In the genomic region with DNA sequence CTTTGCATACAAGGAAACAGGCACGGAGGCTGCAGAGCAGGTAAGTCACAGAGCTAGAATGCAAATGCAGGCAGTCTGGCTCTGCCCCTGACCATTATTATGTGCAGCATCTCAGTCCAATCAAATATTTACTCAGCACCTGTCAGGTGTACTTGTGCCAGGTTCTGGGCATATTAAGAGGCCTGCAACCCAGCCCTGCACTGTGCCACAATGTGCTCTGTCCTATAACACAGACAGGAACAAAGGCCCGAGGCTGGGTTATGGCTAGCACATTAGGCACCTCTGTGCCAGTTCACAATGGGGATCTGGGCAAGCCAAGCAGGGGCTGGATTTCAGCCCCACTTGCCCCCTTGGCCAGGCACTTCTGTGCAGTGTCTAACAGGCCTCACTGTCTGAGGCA, we compare ENCODE assay signal across 15 cellular contexts. TPM values are rescaled to one million over a fixed set of nuclear protein-coding genes. Genes with fewer than 3 reads are reported as not detected.
DNase-seq lines count a peak whose midpoint lies in the region; ATAC-seq, FAIRE-seq and TF ChIP-seq lines count a peak whose summit lies in the region.
"Had no signal": no experiment of that assay in that cellular context is flagged by ENCODE, and none has a peak within 500 bp of the region (broad histone marks: within the 10 kb centered on the region; RNA-seq: fewer than 3 reads in every experiment).

No MANE protein-coding gene starts in this region.

- H3K4me1 ChIP-seq in GM12878 (ENCODE audit: control insufficient read depth, insufficient read depth, low read length) (no peaks in the 10 kb centered on the region), aorta (ENCODE audit: control insufficient read depth in 1 of 2, insufficient read depth in 2 of 2, low read length in 2 of 2) (no peaks in the 10 kb centered on the region)

- no peak overlapping the region for H3K4me2 ChIP-seq in GM12878 (ENCODE audit: control insufficient read depth, insufficient read depth)

- no TSS peak for BruUV-seq in GM12878 (replicated peaks; lab: Mats Ljungman, UMichigan)

- H3K27me3 ChIP-seq in GM12878 (replicated peaks in 1 of 2; ENCODE audit: control insufficient read depth in 2 of 2, insufficient read depth in 2 of 2, low read length in 1 of 2), result no peaks in the 10 kb centered on the region
- no peaks in the 10 kb centered on the region for H3K27me3 ChIP-seq in aorta (ENCODE audit: control insufficient read depth in 1 of 2, insufficient read depth in 2 of 2, low read length in 1 of 2)
- H3K27me3 ChIP-seq: gastroesophageal sphincter had no signal

- peak; percentile 26 for DNase-seq in NCI-H1048 (lab: John Stamatoyannopoulos, UW)
- DNase-seq in GM12878 (ENCODE audit: low read depth, low spot score), result no peak
- no peak for DNase-seq in left lobe of liver (ENCODE audit: low spot score)
- no peak for DNase-seq in aorta
- no peak for DNase-seq in activated CD8-positive, alpha-beta memory T cell treated with anti-CD3 and anti-CD28 coated beads for 24 hours
- no peak for DNase-seq in pons (ENCODE audit: low spot score)
- DNase-seq: activated CD4-positive, alpha-beta T cell treated with anti-CD3 and anti-CD28 coated beads, Interleukin-2, amount 10 ng/mL, durations not matched to agents 24 days and 14 days; effector memory CD8-positive, alpha-beta T cell; EL; occipital lobe; stimulated activated CD4-positive, alpha-beta T cell treated with anti-CD3 and anti-CD28 coated beads, Interleukin-15, amount 100 ng/mL, for 24 hours had no signal

- CTCF ChIA-PET in GM12878 (lab: Yijun Ruan, JAX), result no interaction called here

- TF ChIP-seq POLR2A in GM12878 (IDR thresholded peaks at IDR 0.05; ENCODE audit: low read depth, low read length), result no peak

- intact Hi-C loops in GM12878 (cut with micrococcal nuclease; ENCODE audit: unreplicated experiment) (no loop called here), aorta (cut with DNase I) (no loop called here)

- H3K36me3 ChIP-seq in GM12878 (ENCODE audit: control insufficient read depth in 2 of 2, insufficient read depth in 2 of 2, low read length in 1 of 2) (no peaks in the 10 kb centered on the region), aorta (ENCODE audit: control insufficient read depth in 1 of 2, insufficient read depth in 2 of 2, low read length in 1 of 2) (no peaks in the 10 kb centered on the region)
- H3K36me3 ChIP-seq: gastroesophageal sphincter had no signal

- ATAC-seq in GM12878 (peak; percentile 34), left lobe of liver (peak; percentile 96), HG03108 (IDR thresholded peaks at IDR 0.05; ENCODE audit: unreplicated experiment) (no peak), aorta (ENCODE audit: low FRiP score) (no peak)
- ATAC-seq: effector memory CD8-positive, alpha-beta T cell had no signal

- no peak for TF ChIP-seq CTCF in 22Rv1 (IDR thresholded peaks at IDR 0.05)
- TF ChIP-seq CTCF in GM12878 (IDR thresholded peaks at IDR 0.05 in 2 of 3, conservative IDR thresholded peaks at IDR 0.05 in 1 of 3; ENCODE audit: control insufficient read depth in 2 of 3, extremely low read depth in 1 of 3, insufficient read depth in 1 of 3, low read depth in 3 of 3, low read length in 3 of 3), result no peak

- no peak for TF ChIP-seq EP300 in GM12878 (IDR thresholded peaks at IDR 0.05; ENCODE audit: borderline replicate concordance in 1 of 2, control insufficient read depth in 1 of 2, low read depth in 2 of 2, low read length in 2 of 2)

- H4K20me1 ChIP-seq in GM12878 (ENCODE audit: control insufficient read depth, insufficient read depth), result no peaks in the 10 kb centered on the region

- RAD21 ChIA-PET in GM12878 (lab: Charles Lee; ENCODE audit: unreplicated experiment), result no interaction called here

- no peak overlapping the region for H3K4me3 ChIP-seq in GM12878
- no peak overlapping the region for H3K4me3 ChIP-seq in aorta (ENCODE audit: low read length in 2 of 2)
- H3K4me3 ChIP-seq: gastroesophageal sphincter had no signal

- SMC1A ChIA-PET in GM12878 (lab: Charles Lee; ENCODE audit: uncharacterized antibody, unreplicated experiment), result interaction anchor here (1.0 to 2.0 kb wide), 2 partner anchors 10 to 13 kb away, joined by 3 to 7 read pairs; no protein-coding TSS in a partner anchor

- POLR2A ChIA-PET in GM12878 (lab: Charles Lee), result no interaction called here

- H3K27ac ChIP-seq in 22Rv1, result peak overlapping the region; percentile 49
- no peak overlapping the region for H3K27ac ChIP-seq in GM12878 (ENCODE audit: control insufficient read depth, insufficient read depth)
- H3K27ac ChIP-seq in aorta (ENCODE audit: low read depth in 1 of 2, low read length in 2 of 2), result no peak overlapping the region
- H3K27ac ChIP-seq: gastroesophageal sphincter had no signal

- no peak for FAIRE-seq in GM12878 (lab: Jason Lieb, UNC)
- FAIRE-seq: astrocyte had no signal

- TF ChIP-seq RAD21 in GM12878 (IDR thresholded peaks at IDR 0.05; ENCODE audit: insufficient read depth, low read depth, low read length), result no peak

- 63% methylated on average over 2 of the region's 2 CpGs for WGBS in GM12878 (ENCODE audit: insufficient coverage, insufficient replicate concordance, low lambda C conversion rate, missing lambda C conversion rate)
- WGBS in aorta, 2 donors, result 74 to 77% methylated on average over 2 of the region's 2 CpGs

- H3K9me3 ChIP-seq in GM12878 (replicated peaks; ENCODE audit: control insufficient read depth, insufficient read depth, low read length) (no peaks in the 10 kb centered on the region), aorta (ENCODE audit: control insufficient read depth, low read length) (no peaks in the 10 kb centered on the region)
- H3K9me3 ChIP-seq: gastroesophageal sphincter had no signal

- in situ Hi-C loops in GM12878 (cut with MboI), result no loop called here

- no peaks in the 10 kb centered on the region for H3K79me2 ChIP-seq in GM12878 (ENCODE audit: control insufficient read depth, insufficient read depth, low read length)

- no peak overlapping the region for H3K9ac ChIP-seq in GM12878 (ENCODE audit: control insufficient read depth, insufficient read depth, low read length)

- H2AFZ ChIP-seq in GM12878 (ENCODE audit: control insufficient read depth, low read depth, low read length), result no peak overlapping the region

TF ChIP-seq in GM12878, 131 proteins besides CTCF, POLR2A, EP300 and RAD21 (continues in another document):
- TF ChIP-seq, protein P1, sequence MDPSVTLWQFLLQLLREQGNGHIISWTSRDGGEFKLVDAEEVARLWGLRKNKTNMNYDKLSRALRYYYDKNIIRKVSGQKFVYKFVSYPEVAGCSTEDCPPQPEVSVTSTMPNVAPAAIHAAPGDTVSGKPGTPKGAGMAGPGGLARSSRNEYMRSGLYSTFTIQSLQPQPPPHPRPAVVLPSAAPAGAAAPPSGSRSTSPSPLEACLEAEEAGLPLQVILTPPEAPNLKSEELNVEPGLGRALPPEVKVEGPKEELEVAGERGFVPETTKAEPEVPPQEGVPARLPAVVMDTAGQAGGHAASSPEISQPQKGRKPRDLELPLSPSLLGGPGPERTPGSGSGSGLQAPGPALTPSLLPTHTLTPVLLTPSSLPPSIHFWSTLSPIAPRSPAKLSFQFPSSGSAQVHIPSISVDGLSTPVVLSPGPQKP (IDR thresholded peaks at IDR 0.05; ENCODE audit: low read depth, low read length), result no peak
- TF ChIP-seq CBFB (IDR thresholded peaks at IDR 0.05; ENCODE audit: low read depth), result no peak
- no peak for TF ChIP-seq ZZZ3 (IDR thresholded peaks at IDR 0.05; ENCODE audit: control insufficient read depth, insufficient read length, low read depth)
- no peak for TF ChIP-seq SREBF2 (IDR thresholded peaks at IDR 0.05; ENCODE audit: low read length)
- no peak for TF ChIP-seq MXI1 (IDR thresholded peaks at IDR 0.05; ENCODE audit: low read depth, low read length)
- TF ChIP-seq, protein P2, sequence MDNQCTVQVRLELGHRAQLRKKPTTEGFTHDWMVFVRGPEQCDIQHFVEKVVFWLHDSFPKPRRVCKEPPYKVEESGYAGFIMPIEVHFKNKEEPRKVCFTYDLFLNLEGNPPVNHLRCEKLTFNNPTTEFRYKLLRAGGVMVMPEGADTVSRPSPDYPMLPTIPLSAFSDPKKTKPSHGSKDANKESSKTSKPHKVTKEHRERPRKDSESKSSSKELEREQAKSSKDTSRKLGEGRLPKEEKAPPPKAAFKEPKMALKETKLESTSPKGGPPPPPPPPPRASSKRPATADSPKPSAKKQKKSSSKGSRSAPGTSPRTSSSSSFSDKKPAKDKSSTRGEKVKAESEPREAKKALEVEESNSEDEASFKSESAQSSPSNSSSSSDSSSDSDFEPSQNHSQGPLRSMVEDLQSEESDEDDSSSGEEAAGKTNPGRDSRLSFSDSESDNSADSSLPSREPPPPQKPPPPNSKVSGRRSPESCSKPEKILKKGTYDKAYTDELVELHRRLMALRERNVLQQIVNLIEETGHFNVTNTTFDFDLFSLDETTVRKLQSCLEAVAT (IDR thresholded peaks at IDR 0.05), result no peak
- no peak for TF ChIP-seq MEF2A (IDR thresholded peaks at IDR 0.05; ENCODE audit: insufficient read depth, low read depth, low read length)

RNA-seq across cellular contexts. Expression of a gene that starts 14.0 kb away (rescaled TPM):
- 114 and 120 TPM in 2 replicates for total RNA-seq in GM12878 (2013; cell fraction: nucleolus; rRNA removed)
- 8.6 and 9.6 TPM in 2 replicates for total RNA-seq in GM12878 (2014; rRNA removed)
- 9.2 and 12.4 TPM in 2 replicates for total RNA-seq in GM12878 (2014; rRNA removed; fragmentation: Illumina TruSeq; extraction: Trizol)
- total RNA-seq in GM12878 (2021), result 6.6 and 7.3 TPM in 2 replicates
- polyA plus RNA-seq in GM12878 (2011; ENCODE audit: low read depth), result 0.79 TPM
- polyA plus RNA-seq in GM12878 (2011; rRNA removed), result 11.0 and 11.9 TPM in 2 replicates
- polyA plus RNA-seq in GM12878 (2011; cell fraction: cytosol; rRNA removed), result 6.9 and 7.2 TPM in 2 replicates
- 10.5 and 11.4 TPM in 2 replicates for polyA plus RNA-seq in GM12878 (2011; cell fraction: nucleus; rRNA removed)
- 2.5 and 3.5 TPM in 2 replicates for polyA plus RNA-seq in GM12878 (2012)
- polyA plus RNA-seq in GM12878 (2014; fragmentation: Illumina TruSeq; extraction: Trizol), result 8.0 and 11.9 TPM in 2 replicates
- 1 to 10 TPM; 3.6 to 3.7 TPM for polyA plus RNA-seq in GM12878 (2014; fragmentation: Nextera tagmentation; extraction: Ambion mirVana)
- 5.8 and 8.5 TPM in 2 replicates for polyA plus RNA-seq in GM12878 (2014; rRNA removed)
- polyA plus RNA-seq in GM12878 (2016; fragmentation: Nextera tagmentation; extraction: Ambion mirVana), result 1 to 10 TPM; 5.8 to 6.7 TPM
- 45.4 and 72.3 TPM in 2 replicates for polyA minus RNA-seq in GM12878 (2011; rRNA and poly(A)+ RNA removed)
- 8.1 and 9.9 TPM in 2 replicates for polyA minus RNA-seq in GM12878 (2011; cell fraction: cytosol; rRNA and poly(A)+ RNA removed)
- polyA minus RNA-seq in GM12878 (2011; cell fraction: nucleus; rRNA and poly(A)+ RNA removed), result 110 and 143 TPM in 2 replicates
- total RNA-seq in left lobe of liver, result 6.0 TPM
- 10 to 100 TPM; 27.9 to 44.7 TPM for total RNA-seq in aorta
- 10 to 100 TPM in 1 of 2 donors, 1 to 10 TPM in 1; 7.4 to 11.6 TPM for polyA plus RNA-seq in aorta

Comparison
In these comparisons a context has a peak if more than half of its experiments do, and no peak if none do; other contexts are left out.
1. ATAC-seq: peak in GM12878 (single experiment) and left lobe of liver (single experiment); none in HG03108 (single experiment) and aorta (single experiment).